In the genomic region with DNA sequence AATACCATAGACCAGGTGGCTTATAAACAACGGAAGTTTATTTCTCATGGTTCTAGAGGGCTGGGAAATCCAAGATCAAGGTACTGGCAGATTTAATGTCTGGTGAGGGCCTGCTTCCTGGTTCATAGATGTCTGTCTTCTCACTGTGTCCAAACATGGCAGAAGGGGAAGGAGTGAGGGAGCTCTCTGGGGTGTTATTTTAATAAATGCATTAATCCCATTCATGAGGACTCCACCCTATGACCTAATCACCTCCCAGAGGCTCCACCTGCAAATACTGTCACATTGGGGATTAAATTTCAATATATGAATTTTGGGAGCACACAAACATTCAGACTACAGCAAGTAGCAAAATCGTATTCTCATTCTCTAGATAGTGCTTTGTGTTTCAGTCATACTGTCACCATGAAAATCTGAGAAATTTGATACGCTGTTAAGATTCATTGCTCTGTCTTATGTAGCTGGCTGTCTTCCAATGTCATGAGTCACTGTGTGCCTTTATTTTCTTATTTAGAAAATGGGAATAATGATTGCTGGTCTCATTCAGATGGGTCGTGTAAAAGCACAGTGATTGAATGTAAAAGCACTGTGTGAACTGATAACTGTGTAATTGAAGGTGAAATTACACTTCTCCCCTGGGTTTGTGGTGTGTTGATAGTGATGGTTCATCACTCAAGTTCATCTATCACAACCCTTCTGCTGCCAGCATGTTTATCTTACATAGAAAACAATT, we compare ENCODE assay signal across 12 cellular contexts. TPM values are rescaled to one million over a fixed set of nuclear protein-coding genes. Genes with fewer than 3 reads are reported as not detected.
A peak's percentile ranks its signal among the peaks of the same experiment; 100 is the strongest.
DNase-seq lines count a peak whose midpoint lies in the region; ATAC-seq and TF ChIP-seq lines count a peak whose summit lies in the region.
"Had no signal": no experiment of that assay in that cellular context is flagged by ENCODE, and none has a peak within 500 bp of the region (broad histone marks: within the 10 kb centered on the region; RNA-seq: fewer than 3 reads in every experiment).

No MANE protein-coding gene starts in this region.

- ATAC-seq in GM18498 (IDR thresholded peaks at IDR 0.05; ENCODE audit: unreplicated experiment) (no peak), HG02884 (IDR thresholded peaks at IDR 0.05; ENCODE audit: unreplicated experiment) (no peak), GM21526 (IDR thresholded peaks at IDR 0.05; ENCODE audit: low FRiP score, unreplicated experiment) (no peak), mucosa of descending colon (no peak)
- ATAC-seq: stimulated activated naive B cell treated with anti-CD40 and anti-IgM and Interleukin-4, amounts not matched to agents 10 μg/mL and 1 μg/mL and 100 μg/mL, for 72 hours had no signal

- TF ChIP-seq POLR2A in erythroblast (IDR thresholded peaks at IDR 0.05; ENCODE audit: low read length), result no peak

- intact Hi-C loops in mucosa of descending colon (cut with DNase I, micrococcal nuclease), result no loop called here

- H3K4me3 ChIP-seq in HEK293 (ENCODE audit: low read depth, low read length) (no peak overlapping the region), mucosa of descending colon (no peak overlapping the region)
- H3K4me3 ChIP-seq: esophagus muscularis mucosa had no signal

- H3K4me1 ChIP-seq in HEK293 (ENCODE audit: control insufficient read depth, insufficient read depth, low read length) (peaks cover 31% of the 10 kb centered on the region), mucosa of descending colon (ENCODE audit: low read depth) (peaks cover 2% of the 10 kb centered on the region)

- CTCF ChIA-PET in HEK293 (lab: Yijun Ruan, JAX), result interaction anchor here (0.8 to 1.8 kb wide), 3 partner anchors 12 to 376 kb away, joined by 3 to 7 read pairs (median 5); no protein-coding TSS in a partner anchor

- no peak for TF ChIP-seq CTCF in 22Rv1 (IDR thresholded peaks at IDR 0.05)
- TF ChIP-seq CTCF in HEK293 (tag by site-specific recombination; IDR thresholded peaks at IDR 0.05), result no peak
- no peak for TF ChIP-seq CTCF in mucosa of descending colon (IDR thresholded peaks at IDR 0.05)

- peak; percentile 86 for DNase-seq in NCI-H748 (lab: John Stamatoyannopoulos, UW; ENCODE audit: unreplicated experiment)
- DNase-seq in erythroblast (lab: John Stamatoyannopoulos, UW), result peak; percentile 33 to 53
- no peak for DNase-seq in mucosa of descending colon
- DNase-seq: anterior cingulate cortex; left cardiac atrium; stimulated activated naive B cell treated with anti-CD40 and anti-IgM and Interleukin-4, amounts not matched to agents 10 μg/mL and 1 μg/mL and 100 μg/mL, for 72 hours had no signal

- H3K9me3 ChIP-seq in HEK293 (ENCODE audit: control insufficient read depth, insufficient read depth, low read depth, low read length) (no peaks in the 10 kb centered on the region), mucosa of descending colon (no peaks in the 10 kb centered on the region)
- H3K9me3 ChIP-seq: esophagus muscularis mucosa had no signal

- H3K27ac ChIP-seq in 22Rv1 (peak overlapping the region; percentile 31; the same call in 1 of the 2 replicates), HEK293 (ENCODE audit: extremely low read depth, low read depth, low read length) (peak overlapping the region; percentile 28; the same call in 1 of the 2 replicates)
- H3K27ac ChIP-seq: esophagus muscularis mucosa had no signal

- H3K36me3 ChIP-seq in HEK293 (ENCODE audit: control insufficient read depth in 2 of 2, insufficient read depth in 1 of 2, low read length in 2 of 2), result no peaks in the 10 kb centered on the region; a peak in 1 of 3 replicates
- no peaks in the 10 kb centered on the region for H3K36me3 ChIP-seq in mucosa of descending colon (ENCODE audit: low read depth)
- H3K36me3 ChIP-seq: esophagus muscularis mucosa had no signal

- POLR2A ChIA-PET in HEK293 (lab: Yijun Ruan, JAX), result interaction anchor here (1.3 kb wide), 1 partner anchor 25 kb away, joined by 3 read pairs; no protein-coding TSS in a partner anchor

TF ChIP-seq in HEK293, 187 proteins besides CTCF, POLR2A, EP300 and RAD21 (continues in another document):
- TF ChIP-seq ZNF501 (tag by site-specific recombination; IDR thresholded peaks at IDR 0.05) (peak; percentile 18; the same call in 1 of the 2 replicates), REPIN1 (tag by site-specific recombination; IDR thresholded peaks at IDR 0.05; ENCODE audit: low read depth) (no peak), OSR2 (tag by site-specific recombination; IDR thresholded peaks at IDR 0.05) (peak; percentile 55; the same call in 1 of the 2 replicates), ZNF140 (tag by site-specific recombination; IDR thresholded peaks at IDR 0.05) (no peak), ZNF221 (tag by site-specific recombination; IDR thresholded peaks at IDR 0.05; ENCODE audit: borderline replicate concordance) (no peak), ZNF558 (tag by site-specific recombination; IDR thresholded peaks at IDR 0.05) (peak; percentile 32; the same call in 1 of the 2 replicates), ZEB2 (tag by site-specific recombination; IDR thresholded peaks at IDR 0.05) (peak; percentile 73; the same call in 1 of the 2 replicates), ZNF302 (tag by site-specific recombination; IDR thresholded peaks at IDR 0.05; ENCODE audit: low read depth) (no peak), ZFP69B (tag by site-specific recombination; IDR thresholded peaks at IDR 0.05) (peak; percentile 25; the same call in 1 of the 2 replicates), YY2 (tag by site-specific recombination; IDR thresholded peaks at IDR 0.05) (no peak), MEIS1 (CRISPR knock-in tag; IDR thresholded peaks at IDR 0.05; ENCODE audit: borderline replicate concordance) (no peak), ZNF768 (tag by site-specific recombination; IDR thresholded peaks at IDR 0.05) (peak; percentile 82), ZNF792 (tag by site-specific recombination; IDR thresholded peaks at IDR 0.05) (no peak)
- TF ChIP-seq, protein P1, sequence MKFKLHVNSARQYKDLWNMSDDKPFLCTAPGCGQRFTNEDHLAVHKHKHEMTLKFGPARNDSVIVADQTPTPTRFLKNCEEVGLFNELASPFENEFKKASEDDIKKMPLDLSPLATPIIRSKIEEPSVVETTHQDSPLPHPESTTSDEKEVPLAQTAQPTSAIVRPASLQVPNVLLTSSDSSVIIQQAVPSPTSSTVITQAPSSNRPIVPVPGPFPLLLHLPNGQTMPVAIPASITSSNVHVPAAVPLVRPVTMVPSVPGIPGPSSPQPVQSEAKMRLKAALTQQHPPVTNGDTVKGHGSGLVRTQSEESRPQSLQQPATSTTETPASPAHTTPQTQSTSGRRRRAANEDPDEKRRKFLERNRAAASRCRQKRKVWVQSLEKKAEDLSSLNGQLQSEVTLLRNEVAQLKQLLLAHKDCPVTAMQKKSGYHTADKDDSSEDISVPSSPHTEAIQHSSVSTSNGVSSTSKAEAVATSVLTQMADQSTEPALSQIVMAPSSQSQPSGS (tag by site-specific recombination; IDR thresholded peaks at IDR 0.05; ENCODE audit: low read depth), result no peak
- TF ChIP-seq, protein P2, sequence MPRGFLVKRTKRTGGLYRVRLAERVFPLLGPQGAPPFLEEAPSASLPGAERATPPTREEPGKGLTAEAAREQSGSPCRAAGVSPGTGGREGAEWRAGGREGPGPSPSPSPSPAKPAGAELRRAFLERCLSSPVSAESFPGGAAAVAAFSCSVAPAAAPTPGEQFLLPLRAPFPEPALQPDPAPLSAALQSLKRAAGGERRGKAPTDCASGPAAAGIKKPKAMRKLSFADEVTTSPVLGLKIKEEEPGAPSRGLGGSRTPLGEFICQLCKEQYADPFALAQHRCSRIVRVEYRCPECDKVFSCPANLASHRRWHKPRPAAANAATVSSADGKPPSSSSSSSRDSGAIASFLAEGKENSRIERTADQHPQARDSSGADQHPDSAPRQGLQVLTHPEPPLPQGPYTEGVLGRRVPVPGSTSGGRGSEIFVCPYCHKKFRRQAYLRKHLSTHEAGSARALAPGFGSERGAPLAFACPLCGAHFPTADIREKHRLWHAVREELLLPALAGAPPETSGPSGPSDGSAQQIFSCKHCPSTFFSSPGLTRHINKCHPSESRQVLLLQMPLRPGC (tag by site-specific recombination; IDR thresholded peaks at IDR 0.05), result peak; percentile 35; the same call in 1 of the 2 replicates
- TF ChIP-seq, protein P3, sequence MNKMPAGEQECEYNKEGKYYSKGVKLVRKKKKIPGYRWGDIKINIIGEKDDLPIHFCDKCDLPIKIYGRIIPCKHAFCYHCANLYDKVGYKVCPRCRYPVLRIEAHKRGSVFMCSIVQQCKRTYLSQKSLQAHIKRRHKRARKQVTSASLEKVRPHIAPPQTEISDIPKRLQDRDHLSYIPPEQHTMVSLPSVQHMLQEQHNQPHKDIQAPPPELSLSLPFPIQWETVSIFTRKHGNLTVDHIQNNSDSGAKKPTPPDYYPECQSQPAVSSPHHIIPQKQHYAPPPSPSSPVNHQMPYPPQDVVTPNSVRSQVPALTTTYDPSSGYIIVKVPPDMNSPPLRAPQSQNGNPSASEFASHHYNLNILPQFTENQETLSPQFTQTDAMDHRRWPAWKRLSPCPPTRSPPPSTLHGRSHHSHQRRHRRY (tag by site-specific recombination; IDR thresholded peaks at IDR 0.05), result no peak

RNA-seq across cellular contexts. Expression of a gene that starts 8.9 kb away (rescaled TPM):
- total RNA-seq in mucosa of descending colon, result under 1 TPM; 0.12 to 0.57 (median 0.19) TPM

RNA-seq across cellular contexts. Expression of a gene that starts 26.8 kb away (rescaled TPM):
- 10 to 100 TPM in 1 of 3 donors, 1 to 10 TPM in 2; 5.4 to 10.9 (median 5.6) TPM for total RNA-seq in mucosa of descending colon

Comparison
In these comparisons a context has a peak if more than half of its experiments do, and no peak if none do; other contexts are left out.
1. DNase-seq: peak in NCI-H748 (single experiment) and erythroblast (2 of 2); none in mucosa of descending colon (0 of 3).